ENCODE assay signal across 8 cellular contexts in genomic region chr19:19515764-19516519, GRCh38. TPM values are rescaled to one million over a fixed set of nuclear protein-coding genes. Genes with fewer than 3 reads are reported as not detected.
DNase-seq lines count a peak whose midpoint lies in the region; ATAC-seq, FAIRE-seq and TF ChIP-seq lines count a peak whose summit lies in the region.

Gene NDUFA13, plus strand, starts transcription at chr19:19516225. Its CDS starts 14 bp downstream, at chr19:19516239.

- H3K4me3 ChIP-seq in adipocyte (ENCODE audit: low read length) (peak within 1 kb of the TSS; percentile 95), heart right ventricle (peak within 1 kb of the TSS; percentile 56 to 97 (median 90)), transverse colon (peak within 1 kb of the TSS; percentile 71 to 83 (median 76))

- ATAC-seq in HG02840 (IDR thresholded peaks at IDR 0.05; ENCODE audit: low FRiP score, unreplicated experiment) (peak; percentile 88), heart right ventricle (peak; percentile 87 to 96 (median 94))

- H3K27me3 ChIP-seq in adipocyte (replicated peaks; ENCODE audit: control insufficient read depth, insufficient read depth, low read length) (no peaks in the 10 kb centered on the region), heart right ventricle (no peaks in the 10 kb centered on the region), transverse colon (no peaks in the 10 kb centered on the region)

- TF ChIP-seq CTCF in heart right ventricle (IDR thresholded peaks at IDR 0.05), result peak in 2 of 9 donors; percentile 3 to 7
- TF ChIP-seq CTCF in transverse colon (IDR thresholded peaks at IDR 0.05), result peak in 3 of 5 experiments; percentile 0 to 46 (median 32)

- in situ Hi-C loops in transverse colon (cut with MboI; ENCODE audit: low pct_ligation_motif_present in 1 of 4, low pct_unique_long_range_greater_than_20kb in 1 of 4, low sequenced_read_pairs in 3 of 4), result no loop called here

- peak within 1 kb of the TSS; percentile 73 to 94 (median 90) for H3K27ac ChIP-seq in heart right ventricle
- H3K27ac ChIP-seq in transverse colon, result peak within 1 kb of the TSS; percentile 83 to 89 (median 86)

- TF ChIP-seq EP300 in transverse colon (IDR thresholded peaks at IDR 0.05; ENCODE audit: low read depth), result no peak

- 4% methylated on average over 57 of the region's 57 CpGs for WGBS in heart right ventricle, 2 donors
- WGBS in transverse colon (ENCODE audit: low coverage in 1 of 2), 2 donors, result 3% methylated on average over 57 of the region's 57 CpGs; no CpG with 5 or more reads in 1 of the 2 donors

- DNase-seq in GM12891 (ENCODE audit: insufficient read length, low spot score) (peak; percentile 92), NCI-H1436 treated with DMSO at 0.1 percent for 48 hours (lab: John Stamatoyannopoulos, UW) (peak; percentile 42), T follicular helper cell (ENCODE audit: low read depth) (peak; percentile 88), adipocyte (ENCODE audit: low read depth) (peak; percentile 96), heart right ventricle (peak; percentile 93 to 94), pons (ENCODE audit: low spot score) (peak; percentile 92), transverse colon (peak; percentile 95)

- peak; percentile 99 for FAIRE-seq in GM12891 (lab: Jason Lieb, UNC)

- H3K4me1 ChIP-seq in adipocyte (ENCODE audit: control insufficient read depth, insufficient read depth, low read length), result peaks cover 13% of the 10 kb centered on the region
- H3K4me1 ChIP-seq in heart right ventricle, result peaks cover 5 to 52% (median 32%) of the 10 kb centered on the region in 9 donors
- H3K4me1 ChIP-seq in transverse colon, result peaks cover 6 to 33% (median 19%) of the 10 kb centered on the region in 4 donors

- peak; percentile 87 for TF ChIP-seq POLR2A in GM12891 (IDR thresholded peaks at IDR 0.05; ENCODE audit: low read depth, low read length)
- TF ChIP-seq POLR2A in transverse colon (IDR thresholded peaks at IDR 0.05), result peak; percentile 85

- peaks cover 17% of the 10 kb centered on the region for H3K36me3 ChIP-seq in adipocyte (ENCODE audit: control insufficient read depth, insufficient read depth, low read length, severe bottlenecking)
- peaks cover 0 to 25% (median 0%) of the 10 kb centered on the region in 9 donors for H3K36me3 ChIP-seq in heart right ventricle
- H3K36me3 ChIP-seq in transverse colon, result no peaks in the 10 kb centered on the region

- intact Hi-C loops in heart right ventricle (cut with DNase I) (no loop called here), transverse colon (cut with DNase I; ENCODE audit: low total_unique reads) (no loop called here)

- H3K9me3 ChIP-seq in adipocyte (ENCODE audit: control insufficient read depth, low read length) (no peaks in the 10 kb centered on the region), heart right ventricle (peaks cover 0 to 12% (median 0%) of the 10 kb centered on the region in 11 donors), transverse colon (no peaks in the 10 kb centered on the region)

- H3K9ac ChIP-seq in adipocyte (ENCODE audit: low read length), result peak within 1 kb of the TSS; percentile 88

TF ChIP-seq in GM12891, 5 proteins besides CTCF, POLR2A, EP300 and RAD21:
- TF ChIP-seq SPI1 (IDR thresholded peaks at IDR 0.05; ENCODE audit: low read depth, low read length) (peak; percentile 64), TAF1 (IDR thresholded peaks at IDR 0.05; ENCODE audit: low read depth, low read length) (peak; percentile 92), PAX5 (IDR thresholded peaks at IDR 0.05; ENCODE audit: insufficient read depth, low read length, severe bottlenecking) (no peak), POU2F2 (IDR thresholded peaks at IDR 0.05; ENCODE audit: low read depth, low read length) (peak; percentile 78; the same call in 1 of the 2 replicates), POLR2AphosphoS5 (IDR thresholded peaks at IDR 0.05; ENCODE audit: low read depth, low read length) (peak; percentile 97)
TF ChIP-seq in GM12891: peak in this region for 4.

RNA-seq across cellular contexts. Expression of gene NDUFA13, which starts in this region (rescaled TPM):
- 397 TPM for polyA plus RNA-seq in GM12891 (2012; ENCODE audit: low read depth, missing spikeins)
- total RNA-seq in heart right ventricle, result 1,000 to 10,000 TPM in 9 of 10 donors, 100 to 1,000 TPM in 1; 856 to 1,274 (median 1,129) TPM
- 1,000 to 10,000 TPM; 1,172 to 1,278 TPM for polyA plus RNA-seq in heart right ventricle
- total RNA-seq in transverse colon, result 100 to 1,000 TPM in 1 of 4 donors, 10 to 100 TPM in 3; 21.1 to 100 (median 76.0) TPM

Comparison
In these comparisons a context has a peak if more than half of its experiments do, and no peak if none do; other contexts are left out.
1. Peak in every context shown above with its lines: DNase-seq, ATAC-seq, H3K4me3 ChIP-seq and H3K27ac ChIP-seq.
2. RNA of gene NDUFA13 (total RNA-seq): 856 to 1,274 TPM in heart right ventricle; 21.1 to 100 TPM in transverse colon; every median in the first group is over 4 times any median in the second.
3. DNase-seq: peak in every context shown above with its lines; median percentile 96 in adipocyte; 95 in transverse colon; 94 in heart right ventricle; 92 in GM12891; 92 in pons; 88 in T follicular helper cell; 42 in NCI-H1436 treated with DMSO at 0.1 percent for 48 hours.